In genomic region chr5:122252319-122252718, GRCh38 we compare ENCODE assay signal across 1 cellular context.
TF ChIP-seq lines count a peak whose summit lies in the region.

No MANE protein-coding gene starts in this region.

TF ChIP-seq in H1, 55 proteins besides CTCF, POLR2A, EP300 and RAD21 (continued from another document):
- no peak for TF ChIP-seq KDM5A (IDR thresholded peaks at IDR 0.05; ENCODE audit: low read length)
- TF ChIP-seq GABPA (IDR thresholded peaks at IDR 0.05; ENCODE audit: borderline replicate concordance, insufficient read depth, low read length) = no peak
